Comparison of ENCODE assay signal across 20 cellular contexts in the genomic region with DNA sequence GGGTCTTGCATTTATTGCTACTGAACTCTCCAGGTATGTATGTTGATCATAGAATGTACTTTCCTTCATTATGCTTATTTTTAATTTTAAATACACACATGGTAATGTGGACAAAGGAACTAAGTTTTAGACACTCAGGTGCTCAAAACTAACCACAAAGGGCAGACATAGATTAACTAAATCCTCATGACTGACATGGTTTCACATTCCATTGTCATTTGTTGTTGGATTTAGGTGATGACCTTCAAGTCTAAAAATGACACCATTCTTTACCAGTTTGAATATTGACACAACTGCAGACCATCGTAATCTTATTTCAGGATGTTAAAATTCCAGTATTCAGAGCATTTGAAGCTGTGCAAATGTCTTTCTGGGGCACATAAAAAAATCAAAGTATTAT.
"Had no signal": no experiment of that assay in that cellular context is flagged by ENCODE, and none has a peak within 500 bp of the region (broad histone marks: within the 10 kb centered on the region; RNA-seq: fewer than 3 reads in every experiment).

No MANE protein-coding gene starts in this region.

- DNase-seq: activated B cell treated with CpG ODN at 0.5 μM for 24 hours; activated CD4-positive, alpha-beta memory T cell treated with anti-CD3 and anti-CD28 coated beads for 36 hours; activated CD4-positive, alpha-beta T cell treated with anti-CD3 and anti-CD28 coated beads for 4 hours; activated naive CD8-positive, alpha-beta T cell treated with anti-CD3 and anti-CD28 coated beads for 36 hours; activated T-cell treated with anti-CD3 and anti-CD28 coated beads for 4 hours; amniotic stem cell; endodermal cell; lower lobe of right lung; midbrain; stimulated activated CD4-positive, alpha-beta T cell treated with anti-CD3 and anti-CD28 coated beads, Interleukin-12 subunit alpha, Interleukin-12 subunit beta, amount 100 ng/mL, for 4 hours; stimulated activated CD4-positive, alpha-beta T cell treated with anti-CD3 and anti-CD28 coated beads, Interleukin-1b, Interleukin-23, amount 100 ng/mL, for 48 hours; stimulated activated naive CD4-positive, alpha-beta T cell treated with Interleukin-2 at 50 U/mL for 16 hours; T-cell; T-helper 9 cell; thyroid gland had no signal

- H3K9me3 ChIP-seq: lower lobe of right lung, thyroid gland had no signal

- H3K27ac ChIP-seq: hepatocyte, lower lobe of right lung, parathyroid adenoma, thyroid gland had no signal

- H3K27ac Mint-ChIP-seq: activated B cell treated with CpG ODN at 0.5 μM for 24 hours; activated CD4-positive, alpha-beta memory T cell treated with anti-CD3 and anti-CD28 coated beads for 36 hours; activated naive CD8-positive, alpha-beta T cell treated with anti-CD3 and anti-CD28 coated beads for 36 hours; endodermal cell; nephron; T-cell had no signal

- H3K9ac ChIP-seq: parathyroid adenoma had no signal

- H3K9me3 Mint-ChIP-seq: activated B cell treated with CpG ODN at 0.5 μM for 24 hours; activated CD4-positive, alpha-beta memory T cell treated with anti-CD3 and anti-CD28 coated beads for 36 hours; activated naive CD8-positive, alpha-beta T cell treated with anti-CD3 and anti-CD28 coated beads for 36 hours; endodermal cell; nephron; T-cell had no signal

- H3K79me2 ChIP-seq: hepatocyte, parathyroid adenoma had no signal

- H3K4me3 ChIP-seq: hepatocyte, lower lobe of right lung, thyroid gland had no signal

- H3K4me1 Mint-ChIP-seq: activated B cell treated with CpG ODN at 0.5 μM for 24 hours; activated naive CD8-positive, alpha-beta T cell treated with anti-CD3 and anti-CD28 coated beads for 36 hours; endodermal cell; T-cell had no signal

- FAIRE-seq: colon, islet of Langerhans had no signal

- H3K4me2 ChIP-seq: hepatocyte had no signal

- H3K27me3 ChIP-seq: hepatocyte, thyroid gland had no signal

- H2AFZ ChIP-seq: hepatocyte, parathyroid adenoma had no signal

- H3K4me1 ChIP-seq: lower lobe of right lung, parathyroid adenoma, thyroid gland had no signal

- H3K27me3 Mint-ChIP-seq: activated CD4-positive, alpha-beta memory T cell treated with anti-CD3 and anti-CD28 coated beads for 36 hours had no signal

- H3K4me3 Mint-ChIP-seq: activated B cell treated with CpG ODN at 0.5 μM for 24 hours; activated CD4-positive, alpha-beta memory T cell treated with anti-CD3 and anti-CD28 coated beads for 36 hours; activated naive CD8-positive, alpha-beta T cell treated with anti-CD3 and anti-CD28 coated beads for 36 hours; endodermal cell; nephron; T-cell had no signal

- H3K36me3 ChIP-seq: lower lobe of right lung, thyroid gland had no signal

- H3K36me3 Mint-ChIP-seq: activated CD4-positive, alpha-beta memory T cell treated with anti-CD3 and anti-CD28 coated beads for 36 hours; activated naive CD8-positive, alpha-beta T cell treated with anti-CD3 and anti-CD28 coated beads for 36 hours; T-cell had no signal
